Comparison of ENCODE assay signal across 9 cellular contexts in genomic region chr10:102919992-102920736, GRCh38. TPM values are rescaled to one million over a fixed set of nuclear protein-coding genes. Genes with fewer than 3 reads are reported as not detected.
DNase-seq lines count a peak whose midpoint lies in the region; ATAC-seq and TF ChIP-seq lines count a peak whose summit lies in the region.
"Had no signal": no experiment of that assay in that cellular context is flagged by ENCODE, and none has a peak within 500 bp of the region (broad histone marks: within the 10 kb centered on the region; RNA-seq: fewer than 3 reads in every experiment).

No MANE protein-coding gene starts in this region.

- POLR2A ChIA-PET in AG04450 (lab: Yijun Ruan, JAX): interaction anchor here (0.6 to 0.7 kb wide), 2 partner anchors 125 to 138 kb away, joined by 4 to 8 read pairs; no protein-coding TSS in a partner anchor

- H3K4me1 ChIP-seq in HUES6 (ENCODE audit: control insufficient read depth, insufficient read depth, low read length) (peaks cover 14% of the 10 kb centered on the region; the same call in 1 of the 2 replicates), muscle layer of duodenum (ENCODE audit: control insufficient read depth in 1 of 2, insufficient read depth in 2 of 2, low read length in 2 of 2) (peaks cover 4 to 33% of the 10 kb centered on the region in 2 donors)

- DNase-seq in AG04450 (ENCODE audit: low read depth, low spot score) (no peak), cerebellum (ENCODE audit: low spot score) (peak; percentile 17), middle frontal gyrus (ENCODE audit: extremely low spot score, low spot score) (no peak), sciatic nerve (ENCODE audit: low spot score) (no peak), NCI-H1694 (lab: John Stamatoyannopoulos, UW) (no peak), glomerular visceral epithelial cell (ENCODE audit: extremely low spot score) (no peak)
- DNase-seq: NCI-H2107 had no signal

- H3K9me3 ChIP-seq in AG04450 (ENCODE audit: control insufficient read depth, insufficient read depth, low read length) (no peaks in the 10 kb centered on the region; the same call in 1 of the 2 replicates), HUES6 (ENCODE audit: control insufficient read depth, insufficient read depth, low read depth, low read length) (no peaks in the 10 kb centered on the region), muscle layer of duodenum (ENCODE audit: control insufficient read depth in 1 of 2, low read length in 2 of 2) (no peaks in the 10 kb centered on the region)

- H3K4me3 ChIP-seq in AG04450 (ENCODE audit: low read depth, low read length) (peak overlapping the region; percentile 96), HUES6 (ENCODE audit: low read depth, low read length) (peak overlapping the region; percentile 99), muscle layer of duodenum (ENCODE audit: low read depth in 1 of 2, low read length in 2 of 2) (peak overlapping the region; percentile 71 to 99)

- no peaks in the 10 kb centered on the region for H3K27me3 ChIP-seq in AG04450 (ENCODE audit: control insufficient read depth, insufficient read depth, low read length)
- H3K27me3 ChIP-seq in HUES6 (ENCODE audit: control insufficient read depth, insufficient read depth, low read length): peaks cover 26% of the 10 kb centered on the region
- H3K27me3 ChIP-seq in muscle layer of duodenum (ENCODE audit: low read depth, low read length): no peaks in the 10 kb centered on the region

- peak overlapping the region; percentile 11 for H3K27ac ChIP-seq in AG04450 (ENCODE audit: low read depth, low read length)
- no peak overlapping the region for H3K27ac ChIP-seq in HUES6 (ENCODE audit: low read depth, low read length)
- no peak overlapping the region for H3K27ac ChIP-seq in muscle layer of duodenum (ENCODE audit: low read length)

- ATAC-seq in sciatic nerve: no peak

- TF ChIP-seq CTCF in AG04450 (IDR thresholded peaks at IDR 0.05; ENCODE audit: low read depth, low read length): no peak

- CTCF ChIA-PET in AG04450 (lab: Charles Lee): interaction anchor here (0.5 to 2.4 kb wide), 3 partner anchors 9 to 414 kb away, joined by 3 to 11 read pairs (median 3); no protein-coding TSS in a partner anchor

- H3K36me3 ChIP-seq in HUES6 (ENCODE audit: control insufficient read depth, insufficient read depth, low read length): no peaks in the 10 kb centered on the region
- no peaks in the 10 kb centered on the region for H3K36me3 ChIP-seq in muscle layer of duodenum (ENCODE audit: control insufficient read depth in 1 of 2, insufficient read depth in 2 of 2, low read length in 2 of 2)

- intact Hi-C loops in sciatic nerve (cut with DNase I): loop anchor here (5.0 kb wide), 1 partner anchor 327 kb away; the partner anchor contains the start of gene RPEL1

- H3K9ac ChIP-seq in HUES6 (ENCODE audit: low read length): no peak overlapping the region

RNA-seq across cellular contexts. Expression of gene CNNM2, which starts 2.1 kb away (rescaled TPM):
- 5.2 and 5.8 TPM in 2 replicates for polyA plus RNA-seq in AG04450 (2011; rRNA removed)
- 4.7 and 7.2 TPM in 2 replicates for polyA minus RNA-seq in AG04450 (2011; rRNA and poly(A)+ RNA removed)
- total RNA-seq in cerebellum (10.4 TPM), sciatic nerve (11.1 TPM)

RNA-seq across cellular contexts. Expression of gene AS3MT, which starts 50.9 kb away (rescaled TPM):
- 4.0 and 6.7 TPM in 2 replicates for polyA plus RNA-seq in AG04450 (2011; rRNA removed)
- polyA minus RNA-seq in AG04450 (2011; rRNA and poly(A)+ RNA removed): 0.74 and 1.4 TPM in 2 replicates
- 5.8 TPM for total RNA-seq in cerebellum
- total RNA-seq in sciatic nerve: 0.49 TPM
